Comparison of ENCODE assay signal across 9 cellular contexts in the genomic region with DNA sequence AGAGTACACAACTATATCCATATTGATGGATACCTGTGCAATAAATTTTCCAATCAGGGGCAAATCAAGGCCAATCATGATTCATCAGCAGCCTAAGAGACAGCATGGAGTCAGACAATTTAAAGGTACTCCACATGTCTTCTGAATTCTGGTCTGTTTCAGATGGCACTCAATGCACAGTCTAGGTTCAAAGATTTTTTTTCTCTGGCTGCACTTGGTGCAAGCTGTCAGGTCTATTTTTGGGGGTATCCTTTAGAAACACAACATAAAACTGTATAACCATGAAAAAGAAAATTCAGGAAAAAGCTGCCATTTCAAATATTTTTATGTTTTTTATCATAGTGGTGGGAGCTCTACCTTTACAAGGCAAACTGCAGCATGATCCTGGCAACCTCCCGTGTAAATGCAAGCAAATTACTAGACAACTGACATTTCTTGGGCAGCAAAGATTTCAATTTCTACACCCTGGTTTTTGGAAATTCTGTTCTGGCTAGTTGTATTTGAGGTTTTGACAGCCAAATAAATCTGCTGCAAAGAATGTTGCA.
"Had no signal": no experiment of that assay in that cellular context is flagged by ENCODE, and none has a peak within 500 bp of the region (broad histone marks: within the 10 kb centered on the region; RNA-seq: fewer than 3 reads in every experiment).

No MANE protein-coding gene starts in this region.

- H3K4me1 Mint-ChIP-seq: GM23338, H9 had no signal

- H3K4me3 Mint-ChIP-seq: GM23338, H9, HFFc6 had no signal

- H3K9me3 ChIP-seq: HAP-1 had no signal

- H3K27ac Mint-ChIP-seq: GM23338, H9, HFFc6 had no signal

- H3K4me2 ChIP-seq: GM23338 had no signal

- ATAC-seq: GM23338, HCT116 had no signal

- H3K4me1 ChIP-seq: HAP-1 had no signal

- H3K36me3 ChIP-seq: HAP-1 had no signal

- H3K4me3 ChIP-seq: GM23248, GM23338, HAP-1 had no signal

- H3K9me3 Mint-ChIP-seq: GM23338, H9 had no signal

- H2AFZ ChIP-seq: GM23248, GM23338 had no signal

- H3K27ac ChIP-seq: GM23248 had no signal

- DNase-seq: GM23248, GOT3, H7, H9, HCEC 1CT, HFFc6 had no signal

- H3K9ac ChIP-seq: GM23248 had no signal
